Comparison of ENCODE assay signal across 1 cellular context in genomic region chr7:100897772-100898454, GRCh38.
TF ChIP-seq lines count a peak whose summit lies in the region.

No MANE protein-coding gene starts in this region.

TF ChIP-seq in K562, 482 proteins besides CTCF, POLR2A, EP300 and RAD21 (continues in another document):
- no peak for TF ChIP-seq ZNF592 (IDR thresholded peaks at IDR 0.05)
- TF ChIP-seq RBM14 (IDR thresholded peaks at IDR 0.05; ENCODE audit: borderline replicate concordance, insufficient read depth, low read depth, low read length), result no peak
- TF ChIP-seq CEBPZ (IDR thresholded peaks at IDR 0.05; ENCODE audit: borderline replicate concordance, low read depth, low read length), result no peak
- TF ChIP-seq MLX (CRISPR knock-in tag; conservative IDR thresholded peaks at IDR 0.05), result no peak
- TF ChIP-seq, protein P1, sequence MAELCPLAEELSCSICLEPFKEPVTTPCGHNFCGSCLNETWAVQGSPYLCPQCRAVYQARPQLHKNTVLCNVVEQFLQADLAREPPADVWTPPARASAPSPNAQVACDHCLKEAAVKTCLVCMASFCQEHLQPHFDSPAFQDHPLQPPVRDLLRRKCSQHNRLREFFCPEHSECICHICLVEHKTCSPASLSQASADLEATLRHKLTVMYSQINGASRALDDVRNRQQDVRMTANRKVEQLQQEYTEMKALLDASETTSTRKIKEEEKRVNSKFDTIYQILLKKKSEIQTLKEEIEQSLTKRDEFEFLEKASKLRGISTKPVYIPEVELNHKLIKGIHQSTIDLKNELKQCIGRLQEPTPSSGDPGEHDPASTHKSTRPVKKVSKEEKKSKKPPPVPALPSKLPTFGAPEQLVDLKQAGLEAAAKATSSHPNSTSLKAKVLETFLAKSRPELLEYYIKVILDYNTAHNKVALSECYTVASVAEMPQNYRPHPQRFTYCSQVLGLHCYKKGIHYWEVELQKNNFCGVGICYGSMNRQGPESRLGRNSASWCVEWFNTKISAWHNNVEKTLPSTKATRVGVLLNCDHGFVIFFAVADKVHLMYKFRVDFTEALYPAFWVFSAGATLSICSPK (IDR thresholded peaks at IDR 0.05; ENCODE audit: borderline replicate concordance), result no peak
- no peak for TF ChIP-seq MAZ (CRISPR knock-in tag; conservative IDR thresholded peaks at IDR 0.05 in 1 of 2, IDR thresholded peaks at IDR 0.05 in 1 of 2)
- no peak for TF ChIP-seq HDAC3 (IDR thresholded peaks at IDR 0.05; ENCODE audit: borderline replicate concordance, partially characterized antibody)
- TF ChIP-seq E2F3 (CRISPR knock-in tag; IDR thresholded peaks at IDR 0.05), result no peak
- TF ChIP-seq MYC (IDR thresholded peaks at IDR 0.05; ENCODE audit: low read depth, low read length), result no peak
- no peak for TF ChIP-seq MYC (CRISPR knock-in tag; IDR thresholded peaks at IDR 0.05; ENCODE audit: borderline replicate concordance, low read depth)
- TF ChIP-seq TCF3 (CRISPR knock-in tag; IDR thresholded peaks at IDR 0.05), result peak; percentile 79
- TF ChIP-seq KHSRP (IDR thresholded peaks at IDR 0.05), result no peak
- TF ChIP-seq NCOR1 (IDR thresholded peaks at IDR 0.05), result peak; percentile 73
- no peak for TF ChIP-seq ZC3H8 (IDR thresholded peaks at IDR 0.05)
- TF ChIP-seq ARID1B (IDR thresholded peaks at IDR 0.05), result peak; percentile 92
- no peak for TF ChIP-seq ZNF324 (CRISPR knock-in tag; IDR thresholded peaks at IDR 0.05)
- no peak for TF ChIP-seq TAF1 (IDR thresholded peaks at IDR 0.05; ENCODE audit: control insufficient read depth, extremely low read depth, insufficient read depth, low read length, severe bottlenecking)
- TF ChIP-seq CREB1 (IDR thresholded peaks at IDR 0.05), result 0 out of 2 replicates have a peak, but pooled peaks have one; percentile 23
- no peak for TF ChIP-seq CREB1 (CRISPR knock-in tag; IDR thresholded peaks at IDR 0.05)
- TF ChIP-seq ZNF57 (CRISPR knock-in tag; IDR thresholded peaks at IDR 0.05), result no peak
- TF ChIP-seq ZEB2 (IDR thresholded peaks at IDR 0.05), result peak; percentile 69; the same call in 1 of the 2 replicates
- no peak for TF ChIP-seq ZNF561 (CRISPR knock-in tag; conservative IDR thresholded peaks at IDR 0.05)
- no peak for TF ChIP-seq RBBP5 (IDR thresholded peaks at IDR 0.05; ENCODE audit: borderline replicate concordance, insufficient read depth, low read length, poor library complexity, severe bottlenecking)
- no peak for TF ChIP-seq SREBF1 (IDR thresholded peaks at IDR 0.05; ENCODE audit: borderline replicate concordance, low read depth, low read length)
- no peak for TF ChIP-seq AFF4 (CRISPR knock-in tag; IDR thresholded peaks at IDR 0.05)
- TF ChIP-seq DPF2 (IDR thresholded peaks at IDR 0.05), result peak; percentile 83
- TF ChIP-seq PYGO2 (tag; IDR thresholded peaks at IDR 0.05), result no peak
- no peak for TF ChIP-seq TOE1 (IDR thresholded peaks at IDR 0.05; ENCODE audit: borderline replicate concordance)
- TF ChIP-seq TOE1 (CRISPR knock-in tag; IDR thresholded peaks at IDR 0.05; ENCODE audit: borderline replicate concordance, low read depth), result no peak
- TF ChIP-seq TFAP4 (CRISPR knock-in tag; IDR thresholded peaks at IDR 0.05; ENCODE audit: borderline replicate concordance), result no peak
- TF ChIP-seq, protein P2, sequence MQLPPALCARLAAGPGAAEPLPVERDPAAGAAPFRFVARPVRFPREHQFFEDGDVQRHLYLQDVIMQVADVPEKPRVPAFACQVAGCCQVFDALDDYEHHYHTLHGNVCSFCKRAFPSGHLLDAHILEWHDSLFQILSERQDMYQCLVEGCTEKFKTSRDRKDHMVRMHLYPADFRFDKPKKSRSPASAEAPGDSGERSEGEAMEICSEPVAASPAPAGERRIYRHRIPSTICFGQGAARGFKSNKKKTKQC (CRISPR knock-in tag; IDR thresholded peaks at IDR 0.05), result no peak
- no peak for TF ChIP-seq ARHGAP35 (IDR thresholded peaks at IDR 0.05; ENCODE audit: partially characterized antibody)
- TF ChIP-seq ZNF12 (CRISPR knock-in tag; IDR thresholded peaks at IDR 0.05), result no peak
- TF ChIP-seq NUFIP1 (IDR thresholded peaks at IDR 0.05; ENCODE audit: partially characterized antibody), result no peak
- TF ChIP-seq SMAD1 (IDR thresholded peaks at IDR 0.05; ENCODE audit: low read depth, low read length, partially characterized antibody), result no peak
- TF ChIP-seq CTBP1 (IDR thresholded peaks at IDR 0.05; ENCODE audit: borderline replicate concordance), result peak; percentile 16; the same call in 1 of the 2 replicates
- no peak for TF ChIP-seq ZNF174 (CRISPR knock-in tag; IDR thresholded peaks at IDR 0.05)
- TF ChIP-seq, protein P3, sequence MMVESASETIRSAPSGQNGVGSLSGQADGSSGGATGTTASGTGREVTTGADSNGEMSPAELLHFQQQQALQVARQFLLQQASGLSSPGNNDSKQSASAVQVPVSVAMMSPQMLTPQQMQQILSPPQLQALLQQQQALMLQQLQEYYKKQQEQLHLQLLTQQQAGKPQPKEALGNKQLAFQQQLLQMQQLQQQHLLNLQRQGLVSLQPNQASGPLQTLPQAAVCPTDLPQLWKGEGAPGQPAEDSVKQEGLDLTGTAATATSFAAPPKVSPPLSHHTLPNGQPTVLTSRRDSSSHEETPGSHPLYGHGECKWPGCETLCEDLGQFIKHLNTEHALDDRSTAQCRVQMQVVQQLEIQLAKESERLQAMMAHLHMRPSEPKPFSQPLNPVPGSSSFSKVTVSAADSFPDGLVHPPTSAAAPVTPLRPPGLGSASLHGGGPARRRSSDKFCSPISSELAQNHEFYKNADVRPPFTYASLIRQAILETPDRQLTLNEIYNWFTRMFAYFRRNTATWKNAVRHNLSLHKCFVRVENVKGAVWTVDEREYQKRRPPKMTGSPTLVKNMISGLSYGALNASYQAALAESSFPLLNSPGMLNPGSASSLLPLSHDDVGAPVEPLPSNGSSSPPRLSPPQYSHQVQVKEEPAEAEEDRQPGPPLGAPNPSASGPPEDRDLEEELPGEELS (CRISPR knock-in tag; IDR thresholded peaks at IDR 0.05; ENCODE audit: borderline replicate concordance), result no peak
- TF ChIP-seq CSDE1 (IDR thresholded peaks at IDR 0.05), result no peak
- no peak for TF ChIP-seq ZNF165 (CRISPR knock-in tag; IDR thresholded peaks at IDR 0.05; ENCODE audit: borderline replicate concordance)
- no peak for TF ChIP-seq TAF9B (IDR thresholded peaks at IDR 0.05; ENCODE audit: partially characterized antibody)
- TF ChIP-seq PML (IDR thresholded peaks at IDR 0.05; ENCODE audit: low read length), result 0 out of 2 replicates have a peak, but pooled peaks have one; percentile 41
- TF ChIP-seq GMEB1 (CRISPR knock-in tag; IDR thresholded peaks at IDR 0.05), result no peak
- TF ChIP-seq ZNF695 (CRISPR knock-in tag; IDR thresholded peaks at IDR 0.05), result no peak
